20 cellular contexts compared by ENCODE assay signal in genomic region chr10:59753267-59753666, GRCh38. TPM values are rescaled to one million over a fixed set of nuclear protein-coding genes. Genes with fewer than 3 reads are reported as not detected.
DNase-seq lines count a peak whose midpoint lies in the region; ATAC-seq, FAIRE-seq and TF ChIP-seq lines count a peak whose summit lies in the region.
"Had no signal": no experiment of that assay in that cellular context is flagged by ENCODE, and none has a peak within 500 bp of the region (broad histone marks: within the 10 kb centered on the region; RNA-seq: fewer than 3 reads in every experiment).

Gene MRLN (minus strand): TSS chr10:59753455.

- H3K27ac ChIP-seq in heart right ventricle = no peak within 1 kb of the TSS
- H3K27ac ChIP-seq: HL-60, RWPE1, SJSA1 had no signal

- H3K9me3 ChIP-seq in heart right ventricle = no peaks in the 10 kb centered on the region
- H3K9me3 ChIP-seq: MG63, SJSA1 had no signal

- intact Hi-C loops in heart right ventricle (cut with DNase I) = no loop called here

- H3K36me3 ChIP-seq in heart right ventricle = no peaks in the 10 kb centered on the region
- H3K36me3 ChIP-seq: MG63, SJSA1 had no signal

- WGBS in heart right ventricle, 2 donors = 57 to 72% methylated on average over 3 of the region's 3 CpGs

- H3K4me1 Mint-ChIP-seq in activated T-cell treated with anti-CD3 and anti-CD28 coated beads, Interleukin-2, amount 50 U/mL, for 24 hours (ENCODE audit: low read depth) = no peaks in the 10 kb centered on the region

- no peak for ATAC-seq in heart right ventricle

- peaks cover 21% of the 10 kb centered on the region for H3K27me3 Mint-ChIP-seq in activated T-cell treated with anti-CD3 and anti-CD28 coated beads, Interleukin-2, amount 50 U/mL, for 24 hours

- no peaks in the 10 kb centered on the region for H3K4me1 ChIP-seq in heart right ventricle

- no peak within 1 kb of the TSS for H3K4me3 ChIP-seq in heart right ventricle
- H3K4me3 ChIP-seq: MG63, SJSA1 had no signal

- DNase-seq in D721Med (ENCODE audit: insufficient read length, low spot score) = peak; percentile 37
- peak; percentile 58 for DNase-seq in NCI-H446 treated with DMSO at 0.1 percent for 48 hours (lab: John Stamatoyannopoulos, UW)
- DNase-seq in cerebellar nuclear complex (lab: John Stamatoyannopoulos, UW) = peak; percentile 69 to 85
- peak; percentile 21 for DNase-seq in retina
- no peak for DNase-seq in heart right ventricle
- DNase-seq in activated T-cell treated with anti-CD3 and anti-CD28 coated beads, Interleukin-2, amount 50 U/mL, for 24 hours = no peak
- no peak for DNase-seq in anterior cingulate cortex (lab: John Stamatoyannopoulos, UW)
- DNase-seq in activated CD4-positive, alpha-beta T cell treated with anti-CD3 and anti-CD28 coated beads for 48 hours = no peak
- DNase-seq: KBM-7; MG63; NCI-H1092 treated with DMSO at 0.1 percent for 48 hours; NCI-H187; NCI-H510A treated with DMSO at 0.1 percent for 48 hours; NK-92 treated with Interleukin-12 subunit alpha and Interleukin-12 subunit beta, amount 100 ng/mL, for 24 hours; OCI-M1 had no signal

- no peaks in the 10 kb centered on the region for H3K27me3 ChIP-seq in heart right ventricle
- H3K27me3 ChIP-seq: MG63 had no signal

- no peak within 1 kb of the TSS for H3K4me3 Mint-ChIP-seq in activated T-cell treated with anti-CD3 and anti-CD28 coated beads, Interleukin-2, amount 50 U/mL, for 24 hours

- TF ChIP-seq CTCF in D721Med (IDR thresholded peaks at IDR 0.05; ENCODE audit: insufficient read depth, missing control alignments) (no peak), heart right ventricle (IDR thresholded peaks at IDR 0.05) (no peak)

- peak; percentile 95 for FAIRE-seq in D721Med (lab: Jason Lieb, UNC)
- FAIRE-seq: A204.1, H1 had no signal

- no peaks in the 10 kb centered on the region for H3K9me3 Mint-ChIP-seq in activated T-cell treated with anti-CD3 and anti-CD28 coated beads, Interleukin-2, amount 50 U/mL, for 24 hours

- no peaks in the 10 kb centered on the region for H3K36me3 Mint-ChIP-seq in activated T-cell treated with anti-CD3 and anti-CD28 coated beads, Interleukin-2, amount 50 U/mL, for 24 hours (ENCODE audit: low read depth)

- H3K27ac Mint-ChIP-seq in activated T-cell treated with anti-CD3 and anti-CD28 coated beads, Interleukin-2, amount 50 U/mL, for 24 hours = no peak within 1 kb of the TSS

RNA-seq across cellular contexts. Expression of gene MRLN, which starts in this region (rescaled TPM):
- not detected for total RNA-seq in heart right ventricle
- not detected for polyA plus RNA-seq in heart right ventricle
- total RNA-seq: H1, SJSA1 had no signal

Comparison
In these comparisons a context has a peak if more than half of its experiments do, and no peak if none do; other contexts are left out.
1. DNase-seq: peak in D721Med (single experiment), NCI-H446 treated with DMSO at 0.1 percent for 48 hours (single experiment), cerebellar nuclear complex (2 of 2) and retina (single experiment); none in heart right ventricle (0 of 2), activated T-cell treated with anti-CD3 and anti-CD28 coated beads, Interleukin-2, amount 50 U/mL, for 24 hours (single experiment), anterior cingulate cortex (0 of 58) and activated CD4-positive, alpha-beta T cell treated with anti-CD3 and anti-CD28 coated beads for 48 hours (single experiment).